In the genomic region with DNA sequence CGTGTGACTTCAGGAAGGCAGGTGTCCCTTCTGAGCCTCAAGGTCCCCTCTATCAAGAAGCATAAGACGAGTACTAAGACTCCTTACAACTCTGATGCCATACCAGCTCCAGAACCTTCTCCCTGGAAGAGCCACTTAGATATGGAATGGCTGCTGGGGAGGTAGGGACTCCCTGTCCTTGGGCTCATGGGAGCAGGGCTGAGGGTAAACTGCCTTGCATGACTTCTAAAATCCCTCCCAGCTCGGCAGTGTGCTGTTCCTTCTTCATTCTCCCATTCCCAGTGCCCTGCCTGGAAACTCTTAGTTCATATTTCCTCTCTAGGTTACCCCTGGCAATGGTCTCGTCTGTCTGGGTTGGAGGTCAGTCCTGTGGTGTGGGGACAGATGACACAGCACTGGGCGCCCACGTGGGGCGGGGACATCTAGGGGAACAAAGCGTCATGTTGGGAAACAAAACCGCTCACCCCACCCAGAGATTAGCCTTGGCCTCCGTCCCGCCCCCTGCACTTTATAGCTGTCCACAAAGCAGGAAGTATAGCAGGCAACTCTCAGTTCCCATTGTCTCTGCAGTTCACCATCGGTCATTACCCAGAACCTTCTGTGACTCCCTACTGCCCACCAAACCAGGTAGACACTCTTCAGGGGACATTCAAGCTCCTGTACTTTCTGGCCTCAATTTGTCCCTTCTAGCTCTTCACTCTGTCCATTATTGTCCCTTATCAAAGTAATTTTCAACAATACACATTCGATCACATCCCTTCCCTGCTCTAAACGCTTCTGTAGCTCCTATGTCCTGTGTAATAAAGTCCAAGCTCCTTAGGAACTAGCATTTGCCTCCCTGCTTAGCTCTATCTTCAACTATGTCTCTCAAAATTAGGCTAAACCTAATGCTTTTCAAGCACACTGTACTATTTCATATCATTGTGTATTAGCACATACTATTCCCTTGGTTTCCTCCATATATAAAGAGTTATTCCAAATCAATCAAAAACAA, we compare ENCODE assay signal across 1 cellular context.
A peak's percentile ranks its signal among the peaks of the same experiment; 100 is the strongest.
TF ChIP-seq lines count a peak whose summit lies in the region.

No MANE protein-coding gene starts in this region.

TF ChIP-seq in GM12878, 131 proteins besides CTCF, POLR2A, EP300 and RAD21 (continued from another document):
- TF ChIP-seq, protein P1, sequence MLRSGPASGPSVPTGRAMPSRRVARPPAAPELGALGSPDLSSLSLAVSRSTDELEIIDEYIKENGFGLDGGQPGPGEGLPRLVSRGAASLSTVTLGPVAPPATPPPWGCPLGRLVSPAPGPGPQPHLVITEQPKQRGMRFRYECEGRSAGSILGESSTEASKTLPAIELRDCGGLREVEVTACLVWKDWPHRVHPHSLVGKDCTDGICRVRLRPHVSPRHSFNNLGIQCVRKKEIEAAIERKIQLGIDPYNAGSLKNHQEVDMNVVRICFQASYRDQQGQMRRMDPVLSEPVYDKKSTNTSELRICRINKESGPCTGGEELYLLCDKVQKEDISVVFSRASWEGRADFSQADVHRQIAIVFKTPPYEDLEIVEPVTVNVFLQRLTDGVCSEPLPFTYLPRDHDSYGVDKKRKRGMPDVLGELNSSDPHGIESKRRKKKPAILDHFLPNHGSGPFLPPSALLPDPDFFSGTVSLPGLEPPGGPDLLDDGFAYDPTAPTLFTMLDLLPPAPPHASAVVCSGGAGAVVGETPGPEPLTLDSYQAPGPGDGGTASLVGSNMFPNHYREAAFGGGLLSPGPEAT (IDR thresholded peaks at IDR 0.05; ENCODE audit: low read depth): peak; percentile 37; the same call in 1 of the 2 replicates
- TF ChIP-seq CREB1 (IDR thresholded peaks at IDR 0.05; ENCODE audit: low read depth) (peak; percentile 59), ZNF217 (IDR thresholded peaks at IDR 0.05) (peak; percentile 37; the same call in 1 of the 2 replicates), SMC3 (IDR thresholded peaks at IDR 0.05; ENCODE audit: borderline replicate concordance, low read length) (no peak), ZNF207 (IDR thresholded peaks at IDR 0.05; ENCODE audit: borderline replicate concordance) (no peak), ETV6 (conservative IDR thresholded peaks at IDR 0.05 in 1 of 2, IDR thresholded peaks at IDR 0.05 in 1 of 2; ENCODE audit: borderline replicate concordance in 1 of 2, low read depth in 1 of 2) (peak in 1 of 2 experiments; percentile 61; a peak in 1 of 4 replicates), EED (IDR thresholded peaks at IDR 0.05; ENCODE audit: low read depth) (peak; percentile 71), NR2F1 (conservative IDR thresholded peaks at IDR 0.05) (peak; percentile 84), IKZF1 (conservative IDR thresholded peaks at IDR 0.05) (peak; percentile 77), KLF5 (IDR thresholded peaks at IDR 0.05; ENCODE audit: partially characterized antibody) (peak; percentile 63), IRF4 (IDR thresholded peaks at IDR 0.05; ENCODE audit: low read depth, low read length) (peak; percentile 61; the same call in 1 of the 2 replicates), FOXK2 (IDR thresholded peaks at IDR 0.05) (peak; percentile 88), SPI1 (IDR thresholded peaks at IDR 0.05; ENCODE audit: borderline replicate concordance, insufficient read depth, low read depth, low read length) (peak; percentile 77), BHLHE40 (IDR thresholded peaks at IDR 0.05; ENCODE audit: borderline replicate concordance in 1 of 2, low read depth in 2 of 2, low read length in 1 of 2) (peak; percentile 10 to 61; a peak in 2 of 4 replicates), NBN (IDR thresholded peaks at IDR 0.05) (peak; percentile 73; the same call in 1 of the 2 replicates), MYC (IDR thresholded peaks at IDR 0.05; ENCODE audit: insufficient read depth, insufficient read length, insufficient replicate concordance, low read length, severe bottlenecking) (no peak)
- TF ChIP-seq, protein P2, sequence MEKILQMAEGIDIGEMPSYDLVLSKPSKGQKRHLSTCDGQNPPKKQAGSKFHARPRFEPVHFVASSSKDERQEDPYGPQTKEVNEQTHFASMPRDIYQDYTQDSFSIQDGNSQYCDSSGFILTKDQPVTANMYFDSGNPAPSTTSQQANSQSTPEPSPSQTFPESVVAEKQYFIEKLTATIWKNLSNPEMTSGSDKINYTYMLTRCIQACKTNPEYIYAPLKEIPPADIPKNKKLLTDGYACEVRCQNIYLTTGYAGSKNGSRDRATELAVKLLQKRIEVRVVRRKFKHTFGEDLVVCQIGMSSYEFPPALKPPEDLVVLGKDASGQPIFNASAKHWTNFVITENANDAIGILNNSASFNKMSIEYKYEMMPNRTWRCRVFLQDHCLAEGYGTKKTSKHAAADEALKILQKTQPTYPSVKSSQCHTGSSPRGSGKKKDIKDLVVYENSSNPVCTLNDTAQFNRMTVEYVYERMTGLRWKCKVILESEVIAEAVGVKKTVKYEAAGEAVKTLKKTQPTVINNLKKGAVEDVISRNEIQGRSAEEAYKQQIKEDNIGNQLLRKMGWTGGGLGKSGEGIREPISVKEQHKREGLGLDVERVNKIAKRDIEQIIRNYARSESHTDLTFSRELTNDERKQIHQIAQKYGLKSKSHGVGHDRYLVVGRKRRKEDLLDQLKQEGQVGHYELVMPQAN (conservative IDR thresholded peaks at IDR 0.05): no peak
- TF ChIP-seq, protein P3, sequence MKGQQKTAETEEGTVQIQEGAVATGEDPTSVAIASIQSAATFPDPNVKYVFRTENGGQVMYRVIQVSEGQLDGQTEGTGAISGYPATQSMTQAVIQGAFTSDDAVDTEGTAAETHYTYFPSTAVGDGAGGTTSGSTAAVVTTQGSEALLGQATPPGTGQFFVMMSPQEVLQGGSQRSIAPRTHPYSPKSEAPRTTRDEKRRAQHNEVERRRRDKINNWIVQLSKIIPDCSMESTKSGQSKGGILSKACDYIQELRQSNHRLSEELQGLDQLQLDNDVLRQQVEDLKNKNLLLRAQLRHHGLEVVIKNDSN (IDR thresholded peaks at IDR 0.05; ENCODE audit: borderline replicate concordance, extremely low read length, insufficient read depth, low read depth, low read length): peak; percentile 48
- TF ChIP-seq, protein P4, sequence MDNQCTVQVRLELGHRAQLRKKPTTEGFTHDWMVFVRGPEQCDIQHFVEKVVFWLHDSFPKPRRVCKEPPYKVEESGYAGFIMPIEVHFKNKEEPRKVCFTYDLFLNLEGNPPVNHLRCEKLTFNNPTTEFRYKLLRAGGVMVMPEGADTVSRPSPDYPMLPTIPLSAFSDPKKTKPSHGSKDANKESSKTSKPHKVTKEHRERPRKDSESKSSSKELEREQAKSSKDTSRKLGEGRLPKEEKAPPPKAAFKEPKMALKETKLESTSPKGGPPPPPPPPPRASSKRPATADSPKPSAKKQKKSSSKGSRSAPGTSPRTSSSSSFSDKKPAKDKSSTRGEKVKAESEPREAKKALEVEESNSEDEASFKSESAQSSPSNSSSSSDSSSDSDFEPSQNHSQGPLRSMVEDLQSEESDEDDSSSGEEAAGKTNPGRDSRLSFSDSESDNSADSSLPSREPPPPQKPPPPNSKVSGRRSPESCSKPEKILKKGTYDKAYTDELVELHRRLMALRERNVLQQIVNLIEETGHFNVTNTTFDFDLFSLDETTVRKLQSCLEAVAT (IDR thresholded peaks at IDR 0.05): peak; percentile 26; the same call in 1 of the 2 replicates
- TF ChIP-seq, protein P5, sequence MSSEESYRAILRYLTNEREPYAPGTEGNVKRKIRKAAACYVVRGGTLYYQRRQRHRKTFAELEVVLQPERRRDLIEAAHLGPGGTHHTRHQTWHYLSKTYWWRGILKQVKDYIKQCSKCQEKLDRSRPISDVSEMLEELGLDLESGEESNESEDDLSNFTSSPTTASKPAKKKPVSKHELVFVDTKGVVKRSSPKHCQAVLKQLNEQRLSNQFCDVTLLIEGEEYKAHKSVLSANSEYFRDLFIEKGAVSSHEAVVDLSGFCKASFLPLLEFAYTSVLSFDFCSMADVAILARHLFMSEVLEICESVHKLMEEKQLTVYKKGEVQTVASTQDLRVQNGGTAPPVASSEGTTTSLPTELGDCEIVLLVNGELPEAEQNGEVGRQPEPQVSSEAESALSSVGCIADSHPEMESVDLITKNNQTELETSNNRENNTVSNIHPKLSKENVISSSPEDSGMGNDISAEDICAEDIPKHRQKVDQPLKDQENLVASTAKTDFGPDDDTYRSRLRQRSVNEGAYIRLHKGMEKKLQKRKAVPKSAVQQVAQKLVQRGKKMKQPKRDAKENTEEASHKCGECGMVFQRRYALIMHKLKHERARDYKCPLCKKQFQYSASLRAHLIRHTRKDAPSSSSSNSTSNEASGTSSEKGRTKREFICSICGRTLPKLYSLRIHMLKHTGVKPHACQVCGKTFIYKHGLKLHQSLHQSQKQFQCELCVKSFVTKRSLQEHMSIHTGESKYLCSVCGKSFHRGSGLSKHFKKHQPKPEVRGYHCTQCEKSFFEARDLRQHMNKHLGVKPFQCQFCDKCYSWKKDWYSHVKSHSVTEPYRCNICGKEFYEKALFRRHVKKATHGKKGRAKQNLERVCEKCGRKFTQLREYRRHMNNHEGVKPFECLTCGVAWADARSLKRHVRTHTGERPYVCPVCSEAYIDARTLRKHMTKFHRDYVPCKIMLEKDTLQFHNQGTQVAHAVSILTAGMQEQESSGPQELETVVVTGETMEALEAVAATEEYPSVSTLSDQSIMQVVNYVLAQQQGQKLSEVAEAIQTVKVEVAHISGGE (CRISPR knock-in tag; IDR thresholded peaks at IDR 0.05): no peak
- TF ChIP-seq, protein P6, sequence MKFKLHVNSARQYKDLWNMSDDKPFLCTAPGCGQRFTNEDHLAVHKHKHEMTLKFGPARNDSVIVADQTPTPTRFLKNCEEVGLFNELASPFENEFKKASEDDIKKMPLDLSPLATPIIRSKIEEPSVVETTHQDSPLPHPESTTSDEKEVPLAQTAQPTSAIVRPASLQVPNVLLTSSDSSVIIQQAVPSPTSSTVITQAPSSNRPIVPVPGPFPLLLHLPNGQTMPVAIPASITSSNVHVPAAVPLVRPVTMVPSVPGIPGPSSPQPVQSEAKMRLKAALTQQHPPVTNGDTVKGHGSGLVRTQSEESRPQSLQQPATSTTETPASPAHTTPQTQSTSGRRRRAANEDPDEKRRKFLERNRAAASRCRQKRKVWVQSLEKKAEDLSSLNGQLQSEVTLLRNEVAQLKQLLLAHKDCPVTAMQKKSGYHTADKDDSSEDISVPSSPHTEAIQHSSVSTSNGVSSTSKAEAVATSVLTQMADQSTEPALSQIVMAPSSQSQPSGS (IDR thresholded peaks at IDR 0.05; ENCODE audit: low read length): peak; percentile 36; the same call in 1 of the 2 replicates
